Comparison of ENCODE assay signal across 16 cellular contexts in genomic region chr6:116027821-116028220, GRCh38. TPM values are rescaled to one million over a fixed set of nuclear protein-coding genes. Genes with fewer than 3 reads are reported as not detected.
DNase-seq lines count a peak whose midpoint lies in the region; ATAC-seq and TF ChIP-seq lines count a peak whose summit lies in the region.
"Had no signal": no experiment of that assay in that cellular context is flagged by ENCODE, and none has a peak within 500 bp of the region (broad histone marks: within the 10 kb centered on the region; RNA-seq: fewer than 3 reads in every experiment).

No MANE protein-coding gene starts in this region.

- TF ChIP-seq CTCF in mucosa of descending colon (IDR thresholded peaks at IDR 0.05) (no peak), coronary artery (IDR thresholded peaks at IDR 0.05) (no peak)
- no peak for TF ChIP-seq CTCF in CD4-positive, alpha-beta T cell (IDR thresholded peaks at IDR 0.05)

- no peak overlapping the region for H3K4me3 Mint-ChIP-seq in activated CD4-positive, alpha-beta T cell treated with anti-CD3 and anti-CD28 coated beads for 36 hours
- H3K4me3 Mint-ChIP-seq in CD4-positive, alpha-beta T cell, result no peak overlapping the region
- H3K4me3 Mint-ChIP-seq: activated CD8-positive, alpha-beta T cell treated with anti-CD3 and anti-CD28 coated beads for 36 hours; CD4-positive, alpha-beta memory T cell had no signal

- intact Hi-C loops in activated CD4-positive, alpha-beta T cell treated with anti-CD3 and anti-CD28 coated beads for 36 hours (cut with DNase I, micrococcal nuclease), result no loop called here
- intact Hi-C loops in mucosa of descending colon (cut with DNase I, micrococcal nuclease), result no loop called here
- intact Hi-C loops in CD4-positive, alpha-beta T cell (cut with DNase I, micrococcal nuclease), result no loop called here

- DNase-seq in activated CD4-positive, alpha-beta T cell treated with anti-CD3 and anti-CD28 coated beads for 36 hours, result no peak
- no peak for DNase-seq in activated CD4-positive, alpha-beta T cell treated with anti-CD3 and anti-CD28 coated beads for 1 hour
- no peak for DNase-seq in mucosa of descending colon
- DNase-seq in CD4-positive, alpha-beta T cell, result no peak
- no peak for DNase-seq in HAP-1 (ENCODE audit: low spot score in 2 of 2)
- no peak for DNase-seq in coronary artery (ENCODE audit: low spot score)
- DNase-seq: activated CD8-positive, alpha-beta T cell treated with anti-CD3 and anti-CD28 coated beads for 36 hours; CD4-positive, alpha-beta memory T cell; NCI-H2081 treated with DMSO at 0.1 percent for 48 hours; SHP77; small intestine had no signal

- no peak overlapping the region for H3K27ac Mint-ChIP-seq in activated CD4-positive, alpha-beta T cell treated with anti-CD3 and anti-CD28 coated beads for 36 hours
- no peak overlapping the region for H3K27ac Mint-ChIP-seq in CD4-positive, alpha-beta T cell
- H3K27ac Mint-ChIP-seq: activated CD8-positive, alpha-beta T cell treated with anti-CD3 and anti-CD28 coated beads for 36 hours; activated naive CD4-positive, alpha-beta T cell treated with anti-CD3 and anti-CD28 coated beads, Interleukin-2, amount 50 U/mL, for 72 hours; CD4-positive, alpha-beta memory T cell had no signal

- no peaks in the 10 kb centered on the region for H3K36me3 Mint-ChIP-seq in activated CD4-positive, alpha-beta T cell treated with anti-CD3 and anti-CD28 coated beads for 36 hours (ENCODE audit: low read depth)
- no peaks in the 10 kb centered on the region for H3K36me3 Mint-ChIP-seq in CD4-positive, alpha-beta T cell (ENCODE audit: low read depth)
- H3K36me3 Mint-ChIP-seq: activated naive CD4-positive, alpha-beta T cell treated with anti-CD3 and anti-CD28 coated beads, Interleukin-2, amount 50 U/mL, for 72 hours; CD4-positive, alpha-beta memory T cell had no signal

- in situ Hi-C loops in HAP-1 (cut with MboI; ENCODE audit: low sequenced_read_pairs), result no loop called here

- POLR2A ChIA-PET in activated CD4-positive, alpha-beta T cell treated with anti-CD3 and anti-CD28 coated beads for 36 hours (lab: Charles Lee), result no interaction called here
- POLR2A ChIA-PET in CD4-positive, alpha-beta T cell (lab: Charles Lee), result no interaction called here

- H3K27me3 ChIP-seq in CD4-positive, alpha-beta T cell (ENCODE audit: control insufficient read depth, insufficient read depth, low read length), result peaks cover 3% of the 10 kb centered on the region
- no peaks in the 10 kb centered on the region for H3K27me3 ChIP-seq in HAP-1 (ENCODE audit: low read depth)
- H3K27me3 ChIP-seq: gastroesophageal sphincter had no signal

- no peaks in the 10 kb centered on the region for H3K36me3 ChIP-seq in mucosa of descending colon (ENCODE audit: low read depth)
- no peaks in the 10 kb centered on the region for H3K36me3 ChIP-seq in HAP-1 (replicated peaks)
- H3K36me3 ChIP-seq: gastroesophageal sphincter had no signal

- H3K4me3 ChIP-seq in mucosa of descending colon (no peak overlapping the region), HAP-1 (no peak overlapping the region), coronary artery (no peak overlapping the region)
- H3K4me3 ChIP-seq: gastroesophageal sphincter had no signal

- CTCF ChIA-PET in activated CD4-positive, alpha-beta T cell treated with anti-CD3 and anti-CD28 coated beads for 36 hours (lab: Charles Lee), result no interaction called here
- CTCF ChIA-PET in CD4-positive, alpha-beta T cell (lab: Charles Lee), result interaction anchor here (1.1 kb wide), 1 partner anchor 13 kb away, joined by 3 read pairs; no protein-coding TSS in a partner anchor

- ATAC-seq in activated CD4-positive, alpha-beta T cell treated with anti-CD3 and anti-CD28 coated beads for 36 hours, result peak; percentile 39
- peak; percentile 46 for ATAC-seq in GM21786 (IDR thresholded peaks at IDR 0.05; ENCODE audit: unreplicated experiment)
- ATAC-seq in HG03342 (IDR thresholded peaks at IDR 0.05; ENCODE audit: unreplicated experiment), result peak; percentile 41
- ATAC-seq in mucosa of descending colon, result peak; percentile 51
- no peak for ATAC-seq in CD4-positive, alpha-beta T cell (ENCODE audit: poor library complexity)
- ATAC-seq: activated CD8-positive, alpha-beta T cell treated with anti-CD3 and anti-CD28 coated beads for 36 hours; gastroesophageal sphincter had no signal

- H3K27me3 Mint-ChIP-seq in activated CD4-positive, alpha-beta T cell treated with anti-CD3 and anti-CD28 coated beads for 36 hours, result peaks cover 28% of the 10 kb centered on the region
- peaks cover 4% of the 10 kb centered on the region for H3K27me3 Mint-ChIP-seq in CD4-positive, alpha-beta T cell

- H3K9me3 Mint-ChIP-seq in activated CD4-positive, alpha-beta T cell treated with anti-CD3 and anti-CD28 coated beads for 36 hours (ENCODE audit: low read depth), result no peaks in the 10 kb centered on the region
- peaks cover 2% of the 10 kb centered on the region for H3K9me3 Mint-ChIP-seq in CD4-positive, alpha-beta T cell
- H3K9me3 Mint-ChIP-seq: activated CD8-positive, alpha-beta T cell treated with anti-CD3 and anti-CD28 coated beads for 36 hours; activated naive CD4-positive, alpha-beta T cell treated with anti-CD3 and anti-CD28 coated beads, Interleukin-2, amount 50 U/mL, for 72 hours had no signal

- H3K27ac ChIP-seq in CD4-positive, alpha-beta T cell (ENCODE audit: low read depth, low read length), result no peak overlapping the region
- no peak overlapping the region for H3K27ac ChIP-seq in coronary artery
- H3K27ac ChIP-seq: 22Rv1, gastroesophageal sphincter had no signal

- H3K4me1 ChIP-seq in mucosa of descending colon (ENCODE audit: low read depth), result no peaks in the 10 kb centered on the region
- no peaks in the 10 kb centered on the region for H3K4me1 ChIP-seq in HAP-1

- H3K9me3 ChIP-seq in mucosa of descending colon (no peaks in the 10 kb centered on the region), HAP-1 (no peaks in the 10 kb centered on the region)
- H3K9me3 ChIP-seq in CD4-positive, alpha-beta T cell (ENCODE audit: control insufficient read depth, low read length), result no peaks in the 10 kb centered on the region
- H3K9me3 ChIP-seq: gastroesophageal sphincter had no signal

- no peaks in the 10 kb centered on the region for H3K4me1 Mint-ChIP-seq in activated CD4-positive, alpha-beta T cell treated with anti-CD3 and anti-CD28 coated beads for 36 hours
- no peaks in the 10 kb centered on the region for H3K4me1 Mint-ChIP-seq in CD4-positive, alpha-beta T cell (ENCODE audit: low read depth)
- H3K4me1 Mint-ChIP-seq: CD4-positive, alpha-beta memory T cell had no signal

RNA-seq across cellular contexts. Expression of gene FRK, which starts 32.9 kb away (rescaled TPM):
- under 1 TPM; 0.02 to 0.05 TPM for total RNA-seq in activated CD4-positive, alpha-beta T cell treated with anti-CD3 and anti-CD28 coated beads for 36 hours
- 10 to 100 TPM in 2 of 3 donors, 1 to 10 TPM in 1; 8.0 to 25.8 (median 23.2) TPM for total RNA-seq in mucosa of descending colon
- total RNA-seq in CD4-positive, alpha-beta T cell, result not detected
- total RNA-seq: CD4-positive, alpha-beta memory T cell had no signal

Comparison
In these comparisons a context has a peak if more than half of its experiments do, and no peak if none do; other contexts are left out.
1. RNA of gene FRK, which starts 32.9 kb away (total RNA-seq): 8.0 to 25.8 TPM in mucosa of descending colon; 0.02 to 0.05 TPM in activated CD4-positive, alpha-beta T cell treated with anti-CD3 and anti-CD28 coated beads for 36 hours and not detected in CD4-positive, alpha-beta T cell; every median in the first group is over 4 times any median in the second.